19 cellular contexts compared by ENCODE assay signal in the genomic region with DNA sequence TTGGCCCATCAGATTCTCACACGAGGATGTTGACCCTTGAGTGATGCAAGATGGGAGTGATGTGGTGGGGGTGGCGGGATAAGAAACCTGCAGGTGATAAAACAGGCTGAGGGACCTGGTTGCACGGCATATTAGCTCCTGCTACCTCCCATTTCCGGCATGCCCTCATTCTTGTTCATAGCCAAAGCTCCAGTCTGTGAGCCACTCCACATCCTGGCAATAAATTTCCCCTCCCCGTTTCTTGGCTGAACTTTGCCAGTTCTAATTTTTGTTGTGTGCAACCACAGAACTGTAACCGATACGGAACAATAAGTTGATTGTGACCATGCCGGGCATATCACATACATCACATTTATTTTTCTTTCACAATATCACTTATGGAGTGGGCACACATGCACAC. TPM values are rescaled to one million over a fixed set of nuclear protein-coding genes. Genes with fewer than 3 reads are reported as not detected.
DNase-seq lines count a peak whose midpoint lies in the region; FAIRE-seq and TF ChIP-seq lines count a peak whose summit lies in the region.
"Had no signal": no experiment of that assay in that cellular context is flagged by ENCODE, and none has a peak within 500 bp of the region (broad histone marks: within the 10 kb centered on the region; RNA-seq: fewer than 3 reads in every experiment).

No MANE protein-coding gene starts in this region.

- FAIRE-seq in RCC 7860 (lab: Jason Lieb, UNC): no peak
- no peak for FAIRE-seq in GM12892 (lab: Jason Lieb, UNC)
- FAIRE-seq: A549 had no signal

- TF ChIP-seq CTCF in A673 (conservative IDR thresholded peaks at IDR 0.05; ENCODE audit: low read depth, low read length): no peak

- no peaks in the 10 kb centered on the region for H3K36me3 ChIP-seq in A673 (ENCODE audit: insufficient read depth, low read length, poor library complexity, severe bottlenecking)

- intact Hi-C loops in A673 (cut with micrococcal nuclease; ENCODE audit: unreplicated experiment): no loop called here

- no peak overlapping the region for H3K4me3 ChIP-seq in A673 (ENCODE audit: low read depth, low read length, poor library complexity, severe bottlenecking)
- H3K4me3 ChIP-seq: A549 had no signal

- CTCF ChIA-PET in A673 (lab: Charles Lee): no interaction called here

- no peak for TF ChIP-seq POLR2A in GM12892 (IDR thresholded peaks at IDR 0.05; ENCODE audit: low read depth, low read length)

- no peaks in the 10 kb centered on the region for H3K4me1 ChIP-seq in A673 (ENCODE audit: insufficient read depth, low read length, poor library complexity, severe bottlenecking)

- H3K27ac ChIP-seq in A673 (ENCODE audit: low read depth, low read length, poor library complexity, severe bottlenecking): no peak overlapping the region
- H3K27ac ChIP-seq: A549, KMS-11 had no signal

- no peaks in the 10 kb centered on the region for H3K9me3 ChIP-seq in A673 (ENCODE audit: low read depth, low read length, poor library complexity, severe bottlenecking)
- H3K9me3 ChIP-seq: A549 had no signal

- no peaks in the 10 kb centered on the region for H3K27me3 ChIP-seq in A673 (replicated peaks; ENCODE audit: insufficient read depth, low read depth, low read length, poor library complexity)

- DNase-seq in A172 (ENCODE audit: low spot score): peak; percentile 44
- peak; percentile 23 for DNase-seq in Daoy (ENCODE audit: low read depth)
- peak; percentile 32 for DNase-seq in RCC 7860 (ENCODE audit: low spot score)
- peak; percentile 96 for DNase-seq in foreskin melanocyte
- DNase-seq in A673 (ENCODE audit: low spot score): no peak
- DNase-seq in NCI-H1436 treated with DMSO at 0.1 percent for 48 hours (lab: John Stamatoyannopoulos, UW): no peak
- DNase-seq in GM12892 (ENCODE audit: insufficient read length): no peak
- DNase-seq: C1 segment of cervical spinal cord; Calu3; CD4-positive, alpha-beta memory T cell; DMS79 treated with DMSO at 0.1 percent for 48 hours; NCI-H1048; NCI-H187; NCI-H2171 treated with DMSO at 0.1 percent for 48 hours; NCI-H345; OCI-M1; Right ventricle myocardium superior had no signal

- POLR2A ChIA-PET in A673 (lab: Charles Lee; ENCODE audit: low non-redundant PET): no interaction called here

- BruUV-seq in A673 (replicated peaks; lab: Mats Ljungman, UMichigan): no TSS peak

RNA-seq across cellular contexts. Expression of gene NFATC2, which starts 41.6 kb away (rescaled TPM):
- total RNA-seq in A172 (2014; rRNA removed; shearing (Covaris generic)): 0.28 and 0.43 TPM in 2 replicates
- 0.18 and 0.40 TPM in 2 replicates for total RNA-seq in Daoy (2014; rRNA removed; shearing (Covaris generic))
- total RNA-seq in A673 (2021): 0.64 and 0.76 TPM in 2 replicates
- 4.6 TPM for polyA plus RNA-seq in GM12892 (2012; ENCODE audit: missing spikeins)

Comparison
In these comparisons a context has a peak if more than half of its experiments do, and no peak if none do; other contexts are left out.
1. DNase-seq: peak in A172 (single experiment), Daoy (single experiment), RCC 7860 (single experiment) and foreskin melanocyte (single experiment); none in A673 (single experiment), NCI-H1436 treated with DMSO at 0.1 percent for 48 hours (single experiment) and GM12892 (single experiment).